In genomic region chr1:157829711-157830110, GRCh38 we compare ENCODE assay signal across 21 cellular contexts. TPM values are rescaled to one million over a fixed set of nuclear protein-coding genes. Genes with fewer than 3 reads are reported as not detected.
DNase-seq lines count a peak whose midpoint lies in the region; ATAC-seq and TF ChIP-seq lines count a peak whose summit lies in the region.
"Had no signal": no experiment of that assay in that cellular context is flagged by ENCODE, and none has a peak within 500 bp of the region (broad histone marks: within the 10 kb centered on the region; RNA-seq: fewer than 3 reads in every experiment).

No MANE protein-coding gene starts in this region.

- no peaks in the 10 kb centered on the region for H3K79me2 ChIP-seq in OCI-LY7 (ENCODE audit: insufficient read depth, low read depth, low read length)

- H3K27me3 ChIP-seq in esophagus muscularis mucosa, result no peaks in the 10 kb centered on the region

- no peak overlapping the region for H3K4me3 ChIP-seq in OCI-LY7 (ENCODE audit: low read depth, low read length, poor library complexity, severe bottlenecking)
- no peak overlapping the region for H3K4me3 ChIP-seq in esophagus muscularis mucosa
- H3K4me3 ChIP-seq: A549, GM23248, PC-9 had no signal

- intact Hi-C loops in OCI-LY7 (cut with micrococcal nuclease; ENCODE audit: unreplicated experiment), result no loop called here
- intact Hi-C loops in esophagus muscularis mucosa (cut with DNase I), result no loop called here

- H3K4me1 ChIP-seq in OCI-LY7 (ENCODE audit: insufficient read depth, low read length, poor library complexity, severe bottlenecking) (peaks cover 37% of the 10 kb centered on the region), esophagus muscularis mucosa (no peaks in the 10 kb centered on the region)
- H3K4me1 ChIP-seq: A549 had no signal

- H3K36me3 ChIP-seq in OCI-LY7 (ENCODE audit: insufficient read depth, low read length) (no peaks in the 10 kb centered on the region), esophagus muscularis mucosa (no peaks in the 10 kb centered on the region)

- POLR2A ChIA-PET in OCI-LY7 (lab: Charles Lee), result interaction anchor here (0.9 to 3.7 kb wide), 12 partner anchors 8 to 261 kb away, joined by 3 to 20 read pairs (median 8); partner anchors contain the start of genes CD5L and FCRL1

- no peak overlapping the region for H3K27ac ChIP-seq in OCI-LY7 (ENCODE audit: low read depth, low read length, poor library complexity, severe bottlenecking)
- H3K27ac ChIP-seq in esophagus muscularis mucosa (replicated peaks in 1 of 4), result no peak overlapping the region
- H3K27ac ChIP-seq: A549, GM23248, PC-9 had no signal

- no peak for TF ChIP-seq POLR2A in esophagus muscularis mucosa (IDR thresholded peaks at IDR 0.05; ENCODE audit: low read depth)

- CTCF ChIA-PET in OCI-LY7 (lab: Charles Lee; ENCODE audit: unreplicated experiment), result interaction anchor here (0.7 to 0.9 kb wide), 2 partner anchors 9 to 13 kb away, joined by 3 read pairs; partner anchors contain the start of gene FCRL1

- no peaks in the 10 kb centered on the region for H3K9me2 ChIP-seq in OCI-LY7 (ENCODE audit: insufficient read depth, low read length)

- no TSS peak for BruUV-seq in OCI-LY7 (replicated peaks; lab: Mats Ljungman, UMichigan)

- WGBS in esophagus muscularis mucosa, result 79% methylated on average over 3 of the region's 3 CpGs

- DNase-seq in OCI-LY7 (ENCODE audit: low spot score) (no peak), AML-193 (lab: John Stamatoyannopoulos, UW) (no peak), AG20443 (ENCODE audit: low spot score) (no peak), esophagus muscularis mucosa (ENCODE audit: extremely low spot score) (no peak)
- DNase-seq: CD4-positive, alpha-beta T cell; DMS79; GDM1; GM23248; NCI-H1436 treated with DMSO at 0.1 percent for 48 hours; NCI-H2081; NCI-H524; PC-9; T-helper 9 cell had no signal

- H3K4me2 ChIP-seq in OCI-LY7 (ENCODE audit: low read length), result peak overlapping the region; percentile 43; the same call in 1 of the 2 replicates
- H3K4me2 ChIP-seq: A549, PC-9 had no signal

- peak; percentile 49 for ATAC-seq in GM18502 (IDR thresholded peaks at IDR 0.05; ENCODE audit: poor library complexity, unreplicated experiment)
- peak; percentile 43 for ATAC-seq in GM19438 (IDR thresholded peaks at IDR 0.05; ENCODE audit: low read depth, unreplicated experiment)
- peak; percentile 55 for ATAC-seq in HG02973 (IDR thresholded peaks at IDR 0.05; ENCODE audit: unreplicated experiment)
- no peak for ATAC-seq in GM18519 (IDR thresholded peaks at IDR 0.05; ENCODE audit: low FRiP score, unreplicated experiment)
- ATAC-seq: A549, HCT116 had no signal

- H4K20me1 ChIP-seq in OCI-LY7 (ENCODE audit: insufficient read depth, low read length), result no peaks in the 10 kb centered on the region

- H3K9me3 ChIP-seq in OCI-LY7 (ENCODE audit: low read length), result no peaks in the 10 kb centered on the region
- no peaks in the 10 kb centered on the region for H3K9me3 ChIP-seq in esophagus muscularis mucosa
- H3K9me3 ChIP-seq: A549 had no signal

- TF ChIP-seq EP300 in esophagus muscularis mucosa (IDR thresholded peaks at IDR 0.05), result no peak

- peak overlapping the region; percentile 39; the same call in 1 of the 2 replicates for H2AFZ ChIP-seq in OCI-LY7 (ENCODE audit: low read length)
- H2AFZ ChIP-seq: GM23248, PC-9 had no signal

- TF ChIP-seq CTCF in OCI-LY7 (conservative IDR thresholded peaks at IDR 0.05; ENCODE audit: low read length) (no peak), esophagus muscularis mucosa (IDR thresholded peaks at IDR 0.05) (no peak)

RNA-seq across cellular contexts. Expression of gene FCRL1, which starts 9.8 kb away (rescaled TPM):
- 42.5 and 62.8 TPM in 2 replicates for total RNA-seq in OCI-LY7 (2014; rRNA removed; shearing (Covaris generic))
- total RNA-seq in OCI-LY7 (2022) (72.6 and 98.3 TPM in 2 replicates), esophagus muscularis mucosa (under 1 TPM in 1 of 4 donors, not detected in 3; 0.66 TPM)
- total RNA-seq: GM23248, HT1080, PC-9, SK-MEL-5 had no signal

RNA-seq across cellular contexts. Expression of gene CD5L, which starts 11.9 kb away (rescaled TPM):
- total RNA-seq in OCI-LY7 (2014; rRNA removed; shearing (Covaris generic)), result not detected in 2 replicates
- total RNA-seq in OCI-LY7 (2022), result not detected in 2 replicates
- 1 to 10 TPM in 1 of 4 donors, not detected in 3; 1.2 TPM for total RNA-seq in esophagus muscularis mucosa
- total RNA-seq: CD4-positive, alpha-beta T cell; GM23248; HT1080; PC-9 had no signal

RNA-seq across cellular contexts. Expression of gene FCRL2, which starts 52.8 kb away (rescaled TPM):
- 9.5 and 11.5 TPM in 2 replicates for total RNA-seq in OCI-LY7 (2014; rRNA removed; shearing (Covaris generic))
- total RNA-seq in OCI-LY7 (2022) (6.6 and 8.1 TPM in 2 replicates), esophagus muscularis mucosa (under 1 TPM in 1 of 4 donors, not detected in 3; 0.50 TPM)
- total RNA-seq: GM23248, HT1080, PC-9 had no signal

Comparison
In these comparisons a context has a peak if more than half of its experiments do, and no peak if none do; other contexts are left out.
1. RNA of gene FCRL1, which starts 9.8 kb away (total RNA-seq): 42.5 to 98.3 TPM in OCI-LY7; 0.66 TPM in esophagus muscularis mucosa; every median in the first group is over 10 times any median in the second.
2. RNA of gene FCRL2, which starts 52.8 kb away (total RNA-seq): 6.6 to 11.5 TPM in OCI-LY7; 0.50 TPM in esophagus muscularis mucosa; every median in the first group is over 4 times any median in the second.